Comparison of ENCODE assay signal across 8 cellular contexts in genomic region chr4:3368841-3369760, GRCh38.
DNase-seq lines count a peak whose midpoint lies in the region; ATAC-seq and TF ChIP-seq lines count a peak whose summit lies in the region.

No MANE protein-coding gene starts in this region.

- H3K4me1 ChIP-seq in thoracic aorta (ENCODE audit: control insufficient read depth in 1 of 2, low read depth in 2 of 2) = peaks cover 14 to 21% of the 10 kb centered on the region in 2 donors

- no peak overlapping the region for H3K27ac Mint-ChIP-seq in activated naive CD4-positive, alpha-beta T cell treated with anti-CD3 and anti-CD28 coated beads for 36 hours
- H3K27ac Mint-ChIP-seq in activated B cell treated with CpG ODN at 0.5 μM for 24 hours (no peak overlapping the region), glutamatergic neuron (ENCODE audit: unreplicated experiment) (no peak overlapping the region)

- H3K9me3 ChIP-seq in thoracic aorta = no peaks in the 10 kb centered on the region

- H3K27ac ChIP-seq in thoracic aorta = no peak overlapping the region

- H3K36me3 ChIP-seq in thoracic aorta = no peaks in the 10 kb centered on the region

- no peaks in the 10 kb centered on the region for H3K27me3 ChIP-seq in thoracic aorta (replicated peaks; ENCODE audit: insufficient read depth)

- no peaks in the 10 kb centered on the region for H3K9me3 Mint-ChIP-seq in activated naive CD4-positive, alpha-beta T cell treated with anti-CD3 and anti-CD28 coated beads for 36 hours
- H3K9me3 Mint-ChIP-seq in activated B cell treated with CpG ODN at 0.5 μM for 24 hours (no peaks in the 10 kb centered on the region), glutamatergic neuron (ENCODE audit: unreplicated experiment) (peaks cover 4% of the 10 kb centered on the region)

- POLR2A ChIA-PET in activated B cell treated with CpG ODN at 0.5 μM for 24 hours (lab: Charles Lee) = interaction anchor here (1.1 to 2.1 kb wide), 3 partner anchors 14 to 48 kb away, joined by 3 to 18 read pairs (median 3); no protein-coding TSS in a partner anchor

- CTCF ChIA-PET in activated naive CD4-positive, alpha-beta T cell treated with anti-CD3 and anti-CD28 coated beads for 36 hours (lab: Charles Lee) = interaction anchor here (0.8 to 3.0 kb wide), 3 partner anchors 15 to 331 kb away, joined by 3 to 12 read pairs (median 7); no protein-coding TSS in a partner anchor
- CTCF ChIA-PET in activated B cell treated with CpG ODN at 0.5 μM for 24 hours (lab: Charles Lee) = interaction anchor here (1.1 to 3.2 kb wide), 2 partner anchors 20 to 23 kb away, joined by 3 to 15 read pairs; no protein-coding TSS in a partner anchor

- H3K36me3 Mint-ChIP-seq in activated naive CD4-positive, alpha-beta T cell treated with anti-CD3 and anti-CD28 coated beads for 36 hours (ENCODE audit: low read depth) = no peaks in the 10 kb centered on the region
- no peaks in the 10 kb centered on the region for H3K36me3 Mint-ChIP-seq in activated B cell treated with CpG ODN at 0.5 μM for 24 hours (ENCODE audit: low read depth)
- H3K36me3 Mint-ChIP-seq in glutamatergic neuron (ENCODE audit: unreplicated experiment) = no peaks in the 10 kb centered on the region

- H3K4me1 Mint-ChIP-seq in activated naive CD4-positive, alpha-beta T cell treated with anti-CD3 and anti-CD28 coated beads for 36 hours (ENCODE audit: low read depth) = peaks cover 44% of the 10 kb centered on the region
- H3K4me1 Mint-ChIP-seq in activated B cell treated with CpG ODN at 0.5 μM for 24 hours = peaks cover 35% of the 10 kb centered on the region
- peaks cover 52% of the 10 kb centered on the region for H3K4me1 Mint-ChIP-seq in glutamatergic neuron (ENCODE audit: low read depth, unreplicated experiment)

- no peak for DNase-seq in activated naive CD4-positive, alpha-beta T cell treated with anti-CD3 and anti-CD28 coated beads for 36 hours
- no peak for DNase-seq in activated naive CD4-positive, alpha-beta T cell (lab: John Stamatoyannopoulos, UW)
- DNase-seq in activated B cell treated with CpG ODN at 0.5 μM for 24 hours (no peak), hepatic stellate cell (ENCODE audit: low spot score) (peak; percentile 29), thoracic aorta (ENCODE audit: low spot score) (no peak), HuH-7.5 (ENCODE audit: low spot score) (no peak), glutamatergic neuron (no peak)

- ATAC-seq in activated B cell treated with CpG ODN at 0.5 μM for 24 hours (ENCODE audit: low read depth) (no peak), thoracic aorta (ENCODE audit: insufficient number of reproducible peaks, low FRiP score, low read depth) (no peak), GM18498 (IDR thresholded peaks at IDR 0.05; ENCODE audit: unreplicated experiment) (no peak)

- TF ChIP-seq CTCF in activated B cell treated with CpG ODN at 0.5 μM for 24 hours (IDR thresholded peaks at IDR 0.05) (no peak), thoracic aorta (IDR thresholded peaks at IDR 0.05) (no peak), glutamatergic neuron (IDR thresholded peaks at IDR 0.05; ENCODE audit: partially characterized antibody, unreplicated experiment) (no peak)

- peak overlapping the region; percentile 47 for H3K4me3 Mint-ChIP-seq in activated naive CD4-positive, alpha-beta T cell treated with anti-CD3 and anti-CD28 coated beads for 36 hours
- H3K4me3 Mint-ChIP-seq in activated B cell treated with CpG ODN at 0.5 μM for 24 hours (peak overlapping the region; percentile 64), glutamatergic neuron (ENCODE audit: unreplicated experiment) (no peak overlapping the region)

- intact Hi-C loops in activated naive CD4-positive, alpha-beta T cell treated with anti-CD3 and anti-CD28 coated beads for 36 hours (cut with micrococcal nuclease) = no loop called here
- intact Hi-C loops in activated B cell treated with CpG ODN at 0.5 μM for 24 hours (cut with micrococcal nuclease) = no loop called here

- H3K4me3 ChIP-seq in thoracic aorta = peak overlapping the region; percentile 69

- H3K27me3 Mint-ChIP-seq in activated naive CD4-positive, alpha-beta T cell treated with anti-CD3 and anti-CD28 coated beads for 36 hours (ENCODE audit: low read depth) = peaks cover 13% of the 10 kb centered on the region
- H3K27me3 Mint-ChIP-seq in activated B cell treated with CpG ODN at 0.5 μM for 24 hours = peaks cover 11% of the 10 kb centered on the region
- peaks cover 11% of the 10 kb centered on the region for H3K27me3 Mint-ChIP-seq in glutamatergic neuron (ENCODE audit: unreplicated experiment)
